23 cellular contexts compared by ENCODE assay signal in the genomic region with DNA sequence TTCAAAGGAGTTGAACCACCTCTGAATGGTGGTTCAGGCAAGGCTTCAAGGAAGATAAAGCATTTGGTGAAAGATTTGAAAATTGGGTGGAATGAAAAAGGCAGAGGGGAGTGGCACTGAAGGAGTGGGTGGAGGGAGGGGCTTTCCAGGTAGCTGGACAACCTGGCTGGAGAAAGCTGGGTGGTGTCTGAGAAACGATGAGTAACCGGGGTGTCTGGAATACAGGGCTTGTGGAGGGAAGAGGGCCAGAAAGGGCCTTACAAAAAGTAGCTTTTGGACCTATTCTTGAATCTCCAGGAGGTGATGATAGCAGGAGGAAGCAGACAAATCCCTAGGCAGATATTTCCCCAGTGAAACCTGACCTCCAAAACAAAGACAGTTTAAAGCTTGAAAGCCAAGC.
DNase-seq lines count a peak whose midpoint lies in the region; ATAC-seq, FAIRE-seq and TF ChIP-seq lines count a peak whose summit lies in the region.
"Had no signal": no experiment of that assay in that cellular context is flagged by ENCODE, and none has a peak within 500 bp of the region (broad histone marks: within the 10 kb centered on the region; RNA-seq: fewer than 3 reads in every experiment).

No MANE protein-coding gene starts in this region.

- TF ChIP-seq EP300 in K562 (IDR thresholded peaks at IDR 0.05; ENCODE audit: low read length): no peak

- H3K4me1 Mint-ChIP-seq in activated CD4-positive, alpha-beta T cell treated with anti-CD3 and anti-CD28 coated beads, Interleukin-2, amount 10 ng/mL, durations not matched to agents 24 days and 14 days: no peaks in the 10 kb centered on the region

- H3K18ac ChIP-seq in trophoblast cell (ENCODE audit: low read length): no peak overlapping the region

- no peak overlapping the region for H4K12ac ChIP-seq in trophoblast cell (ENCODE audit: low read depth, low read length)

- CTCF ChIA-PET in K562 (lab: Yijun Ruan, JAX; ENCODE audit: low intra/inter-chr PET ratio): no interaction called here

- H3K9me3 Mint-ChIP-seq in activated CD4-positive, alpha-beta T cell treated with anti-CD3 and anti-CD28 coated beads, Interleukin-2, amount 10 ng/mL, durations not matched to agents 24 days and 14 days: no peaks in the 10 kb centered on the region
- H3K9me3 Mint-ChIP-seq: CD4-positive, alpha-beta T cell; HFFc6 had no signal

- H4K8ac ChIP-seq in trophoblast cell (ENCODE audit: low read depth, low read length): no peak overlapping the region

- no peaks in the 10 kb centered on the region for H3K9me1 ChIP-seq in K562 (ENCODE audit: control insufficient read depth, insufficient read depth, low read length)

- TF ChIP-seq CTCF in K562 (IDR thresholded peaks at IDR 0.05 in 2 of 3, conservative IDR thresholded peaks at IDR 0.05 in 1 of 3; ENCODE audit: insufficient read depth in 2 of 3, low read depth in 1 of 3, low read length in 3 of 3): no peak
- TF ChIP-seq CTCF in mucosa of descending colon (IDR thresholded peaks at IDR 0.05): no peak

- H2BK120ac ChIP-seq in trophoblast cell (ENCODE audit: insufficient read depth, low read length, poor library complexity): peak overlapping the region; percentile 86

- no peaks in the 10 kb centered on the region for H3K27me3 ChIP-seq in K562 (ENCODE audit: control insufficient read depth in 2 of 2, insufficient read depth in 2 of 2, low read length in 2 of 2)
- no peaks in the 10 kb centered on the region for H3K27me3 ChIP-seq in esophagus (ENCODE audit: control insufficient read depth in 1 of 2, insufficient read depth in 2 of 2, low read length in 2 of 2)
- H3K27me3 ChIP-seq in trophoblast cell (ENCODE audit: insufficient read depth, low read length): no peaks in the 10 kb centered on the region

- peak overlapping the region; percentile 2 for H2BK5ac ChIP-seq in trophoblast cell (ENCODE audit: low read depth, low read length, poor library complexity)

- no peak overlapping the region for H2AK5ac ChIP-seq in trophoblast cell (ENCODE audit: low read length)

- H3K36me3 ChIP-seq in K562 (ENCODE audit: control insufficient read depth, insufficient read depth, low read length): no peaks in the 10 kb centered on the region
- H3K36me3 ChIP-seq in esophagus (ENCODE audit: control insufficient read depth in 2 of 2, insufficient read depth in 2 of 2, low read length in 1 of 2): peaks cover 0 to 3% of the 10 kb centered on the region in 2 donors
- H3K36me3 ChIP-seq in trophoblast cell (ENCODE audit: control insufficient read depth in 1 of 2, insufficient read depth in 2 of 2, low read length in 2 of 2): no peaks in the 10 kb centered on the region
- no peaks in the 10 kb centered on the region for H3K36me3 ChIP-seq in mucosa of descending colon (ENCODE audit: low read depth)

- peak; percentile 34 for DNase-seq in activated CD4-positive, alpha-beta T cell treated with anti-CD3 and anti-CD28 coated beads, Interleukin-2, amount 10 ng/mL, durations not matched to agents 24 days and 14 days
- no peak for DNase-seq in activated CD4-positive, alpha-beta T cell treated with anti-CD3 and anti-CD28 coated beads, Interleukin-2, amount 50 U/mL, for 48 hours
- DNase-seq in K562 (ENCODE audit: extremely low read depth in 1 of 4, low spot score in 3 of 4) (no peak), trophoblast cell (peak in 1 of 2 donors; percentile 11), amniotic stem cell (lab: John Stamatoyannopoulos, UW) (no peak), mucosa of descending colon (no peak)
- DNase-seq: AML-193; Caco-2; CD4-positive, alpha-beta T cell; GOT3; H7; HFFc6 had no signal

- H3K27ac ChIP-seq in K562 (ENCODE audit: extremely low read depth, low read depth, low read length) (no peak overlapping the region), esophagus (ENCODE audit: low read depth in 2 of 2, low read length in 1 of 2) (peak overlapping the region; percentile 16 to 27), trophoblast cell (ENCODE audit: low read depth, low read length) (no peak overlapping the region)
- H3K27ac ChIP-seq: 22Rv1, C4-2B had no signal

- intact Hi-C loops in activated CD4-positive, alpha-beta T cell treated with anti-CD3 and anti-CD28 coated beads, Interleukin-2, amount 10 ng/mL, durations not matched to agents 24 days and 14 days (cut with micrococcal nuclease): no loop called here
- intact Hi-C loops in K562 (cut with micrococcal nuclease) (no loop called here), mucosa of descending colon (cut with DNase I, micrococcal nuclease) (no loop called here)

- in situ Hi-C loops in K562 (cut with MboI): no loop called here

- H3K9me3 ChIP-seq in K562 (replicated peaks; ENCODE audit: control insufficient read depth, insufficient read depth, low read depth, low read length) (no peaks in the 10 kb centered on the region), esophagus (ENCODE audit: control insufficient read depth in 2 of 2, insufficient read depth in 1 of 2, low read depth in 1 of 2, low read length in 1 of 2) (no peaks in the 10 kb centered on the region), trophoblast cell (ENCODE audit: insufficient read depth, low read depth, low read length) (no peaks in the 10 kb centered on the region), mucosa of descending colon (no peaks in the 10 kb centered on the region)
- H3K9me3 ChIP-seq: A549, Caco-2 had no signal

- 0% methylated on average over 2 of the region's 2 CpGs for WGBS in K562 (ENCODE audit: insufficient coverage, low coverage, missing lambda C conversion rate)
- 40 to 63% methylated on average over 2 of the region's 2 CpGs for WGBS in esophagus, 2 donors
- no CpG with 5 or more reads among the region's 2 CpGs for WGBS in trophoblast cell (ENCODE audit: extremely low coverage, insufficient coverage, insufficient read length)

- H3K9ac ChIP-seq in K562 (ENCODE audit: insufficient read depth in 1 of 2, low read depth in 2 of 2, low read length in 2 of 2): no peak overlapping the region
- H3K9ac ChIP-seq in trophoblast cell (ENCODE audit: low read length): no peak overlapping the region

- peak overlapping the region; percentile 76 for H4K91ac ChIP-seq in trophoblast cell (ENCODE audit: low read depth, low read length)

- no peak for TF ChIP-seq RAD21 in K562 (CRISPR knock-in tag; conservative IDR thresholded peaks at IDR 0.05 in 1 of 2, IDR thresholded peaks at IDR 0.05 in 1 of 2)

- H3K4me1 ChIP-seq in K562 (replicated peaks in 1 of 2; ENCODE audit: control insufficient read depth in 2 of 2, insufficient read depth in 2 of 2, low read length in 2 of 2) (peaks cover 30 to 42% of the 10 kb centered on the region in 2 experiments), esophagus (ENCODE audit: control insufficient read depth in 2 of 2, insufficient read depth in 2 of 2, low read length in 1 of 2) (peaks cover 0 to 8% of the 10 kb centered on the region in 2 donors), trophoblast cell (ENCODE audit: control insufficient read depth in 1 of 2, insufficient read depth in 2 of 2, low read length in 2 of 2) (peaks cover 11 to 18% of the 10 kb centered on the region in 2 experiments), mucosa of descending colon (ENCODE audit: low read depth) (no peaks in the 10 kb centered on the region)

- no peak for FAIRE-seq in K562 (lab: Jason Lieb, UNC)
- FAIRE-seq: A549, D721Med, G401.6, GM12892, GM18507, HTR-8/SVneo had no signal

- peaks cover 5% of the 10 kb centered on the region for H3K27me3 Mint-ChIP-seq in activated CD4-positive, alpha-beta T cell treated with anti-CD3 and anti-CD28 coated beads, Interleukin-2, amount 10 ng/mL, durations not matched to agents 24 days and 14 days

- H3K4me2 ChIP-seq in K562 (ENCODE audit: insufficient read depth, low read length) (no peak overlapping the region), trophoblast cell (ENCODE audit: low read length) (no peak overlapping the region)
- H3K4me2 ChIP-seq: A549 had no signal

- no peak for TF ChIP-seq POLR2A in K562 (conservative IDR thresholded peaks at IDR 0.05)

- no peaks in the 10 kb centered on the region for H3K79me2 ChIP-seq in K562 (ENCODE audit: control insufficient read depth, insufficient read depth, low read length)
- no peaks in the 10 kb centered on the region for H3K79me2 ChIP-seq in trophoblast cell (ENCODE audit: control insufficient read depth, insufficient read depth, low read length, poor library complexity)

- peak overlapping the region; percentile 33 for H3K14ac ChIP-seq in trophoblast cell (ENCODE audit: low read length)

- POLR2A ChIA-PET in K562 (lab: Yijun Ruan, JAX): interaction anchor here (1.0 kb wide), 1 partner anchor 12 kb away, joined by 4 read pairs; no protein-coding TSS in a partner anchor

- H3K4ac ChIP-seq in trophoblast cell (ENCODE audit: low read depth, low read length): peak overlapping the region; percentile 27

- peak overlapping the region; percentile 75 for H2BK12ac ChIP-seq in trophoblast cell (ENCODE audit: low read length)

- H3K36me3 Mint-ChIP-seq in activated CD4-positive, alpha-beta T cell treated with anti-CD3 and anti-CD28 coated beads, Interleukin-2, amount 10 ng/mL, durations not matched to agents 24 days and 14 days (ENCODE audit: low read depth): no peaks in the 10 kb centered on the region

- H3K79me1 ChIP-seq in trophoblast cell (ENCODE audit: low read length): peaks cover 29% of the 10 kb centered on the region

- 0 out of 2 replicates have a peak overlapping the region, but pooled peaks have one; percentile 5 for H2AFZ ChIP-seq in K562 (ENCODE audit: low read depth, low read length)
- no peak overlapping the region for H2AFZ ChIP-seq in trophoblast cell (ENCODE audit: insufficient read depth, low read length, poor library complexity)

- ATAC-seq in K562 (no peak), GM18870 (IDR thresholded peaks at IDR 0.05; ENCODE audit: unreplicated experiment) (no peak), mucosa of descending colon (no peak)
- ATAC-seq: A549, HCT116 had no signal

- no peak overlapping the region for H3K27ac Mint-ChIP-seq in activated CD4-positive, alpha-beta T cell treated with anti-CD3 and anti-CD28 coated beads, Interleukin-2, amount 10 ng/mL, durations not matched to agents 24 days and 14 days
- H3K27ac Mint-ChIP-seq: CD4-positive, alpha-beta T cell; HFFc6 had no signal

- H3K4me3 Mint-ChIP-seq in activated CD4-positive, alpha-beta T cell treated with anti-CD3 and anti-CD28 coated beads, Interleukin-2, amount 10 ng/mL, durations not matched to agents 24 days and 14 days: no peak overlapping the region
- H3K4me3 Mint-ChIP-seq: CD4-positive, alpha-beta T cell; HFFc6 had no signal

- no peaks in the 10 kb centered on the region for H4K20me1 ChIP-seq in K562 (replicated peaks; ENCODE audit: control insufficient read depth, insufficient read depth, low read length)

- BruUV-seq in K562 (replicated peaks; lab: Mats Ljungman, UMichigan): no TSS peak

- no peak overlapping the region for H3K23ac ChIP-seq in trophoblast cell (ENCODE audit: low read length)

- H3K4me3 ChIP-seq in K562 (no peak overlapping the region), esophagus (ENCODE audit: low read depth in 1 of 2, low read length in 2 of 2) (no peak overlapping the region), trophoblast cell (ENCODE audit: low read depth, low read length) (no peak overlapping the region), mucosa of descending colon (no peak overlapping the region)
- H3K4me3 ChIP-seq: A549 had no signal

TF ChIP-seq in K562, 482 proteins besides CTCF, POLR2A, EP300 and RAD21 (continues in another document):
- TF ChIP-seq NFE2L1 (tag; IDR thresholded peaks at IDR 0.05; ENCODE audit: borderline replicate concordance, low read depth): no peak

Comparison
In these comparisons a context has a peak if more than half of its experiments do, and no peak if none do; other contexts are left out.
1. H3K27ac ChIP-seq: peak in esophagus (2 of 2); none in K562 (single experiment) and trophoblast cell (single experiment).